Comparison of ENCODE assay signal across 2 cellular contexts in genomic region chr4:58247792-58248191, GRCh38.
TF ChIP-seq lines count a peak whose summit lies in the region.

No MANE protein-coding gene starts in this region.

TF ChIP-seq in WTC11, 78 proteins besides CTCF, POLR2A, EP300 and RAD21 (continued from another document and continues in another):
- TF ChIP-seq, protein P1, sequence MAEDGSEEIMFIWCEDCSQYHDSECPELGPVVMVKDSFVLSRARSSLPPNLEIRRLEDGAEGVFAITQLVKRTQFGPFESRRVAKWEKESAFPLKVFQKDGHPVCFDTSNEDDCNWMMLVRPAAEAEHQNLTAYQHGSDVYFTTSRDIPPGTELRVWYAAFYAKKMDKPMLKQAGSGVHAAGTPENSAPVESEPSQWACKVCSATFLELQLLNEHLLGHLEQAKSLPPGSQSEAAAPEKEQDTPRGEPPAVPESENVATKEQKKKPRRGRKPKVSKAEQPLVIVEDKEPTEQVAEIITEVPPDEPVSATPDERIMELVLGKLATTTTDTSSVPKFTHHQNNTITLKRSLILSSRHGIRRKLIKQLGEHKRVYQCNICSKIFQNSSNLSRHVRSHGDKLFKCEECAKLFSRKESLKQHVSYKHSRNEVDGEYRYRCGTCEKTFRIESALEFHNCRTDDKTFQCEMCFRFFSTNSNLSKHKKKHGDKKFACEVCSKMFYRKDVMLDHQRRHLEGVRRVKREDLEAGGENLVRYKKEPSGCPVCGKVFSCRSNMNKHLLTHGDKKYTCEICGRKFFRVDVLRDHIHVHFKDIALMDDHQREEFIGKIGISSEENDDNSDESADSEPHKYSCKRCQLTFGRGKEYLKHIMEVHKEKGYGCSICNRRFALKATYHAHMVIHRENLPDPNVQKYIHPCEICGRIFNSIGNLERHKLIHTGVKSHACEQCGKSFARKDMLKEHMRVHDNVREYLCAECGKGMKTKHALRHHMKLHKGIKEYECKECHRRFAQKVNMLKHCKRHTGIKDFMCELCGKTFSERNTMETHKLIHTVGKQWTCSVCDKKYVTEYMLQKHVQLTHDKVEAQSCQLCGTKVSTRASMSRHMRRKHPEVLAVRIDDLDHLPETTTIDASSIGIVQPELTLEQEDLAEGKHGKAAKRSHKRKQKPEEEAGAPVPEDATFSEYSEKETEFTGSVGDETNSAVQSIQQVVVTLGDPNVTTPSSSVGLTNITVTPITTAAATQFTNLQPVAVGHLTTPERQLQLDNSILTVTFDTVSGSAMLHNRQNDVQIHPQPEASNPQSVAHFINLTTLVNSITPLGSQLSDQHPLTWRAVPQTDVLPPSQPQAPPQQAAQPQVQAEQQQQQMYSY (CRISPR knock-in tag; IDR thresholded peaks at IDR 0.05) = no peak
- TF ChIP-seq AFF4 (CRISPR knock-in tag; IDR thresholded peaks at IDR 0.05; ENCODE audit: borderline replicate concordance) (no peak), JAZF1 (CRISPR knock-in tag; IDR thresholded peaks at IDR 0.05) (no peak), GRHL2 (CRISPR knock-in tag; IDR thresholded peaks at IDR 0.05; ENCODE audit: insufficient replicate concordance, severe bottlenecking) (no peak), ETV6 (CRISPR knock-in tag; IDR thresholded peaks at IDR 0.05) (no peak), E2F4 (CRISPR knock-in tag; IDR thresholded peaks at IDR 0.05; ENCODE audit: borderline replicate concordance, low read depth) (no peak)
- TF ChIP-seq, protein P2, sequence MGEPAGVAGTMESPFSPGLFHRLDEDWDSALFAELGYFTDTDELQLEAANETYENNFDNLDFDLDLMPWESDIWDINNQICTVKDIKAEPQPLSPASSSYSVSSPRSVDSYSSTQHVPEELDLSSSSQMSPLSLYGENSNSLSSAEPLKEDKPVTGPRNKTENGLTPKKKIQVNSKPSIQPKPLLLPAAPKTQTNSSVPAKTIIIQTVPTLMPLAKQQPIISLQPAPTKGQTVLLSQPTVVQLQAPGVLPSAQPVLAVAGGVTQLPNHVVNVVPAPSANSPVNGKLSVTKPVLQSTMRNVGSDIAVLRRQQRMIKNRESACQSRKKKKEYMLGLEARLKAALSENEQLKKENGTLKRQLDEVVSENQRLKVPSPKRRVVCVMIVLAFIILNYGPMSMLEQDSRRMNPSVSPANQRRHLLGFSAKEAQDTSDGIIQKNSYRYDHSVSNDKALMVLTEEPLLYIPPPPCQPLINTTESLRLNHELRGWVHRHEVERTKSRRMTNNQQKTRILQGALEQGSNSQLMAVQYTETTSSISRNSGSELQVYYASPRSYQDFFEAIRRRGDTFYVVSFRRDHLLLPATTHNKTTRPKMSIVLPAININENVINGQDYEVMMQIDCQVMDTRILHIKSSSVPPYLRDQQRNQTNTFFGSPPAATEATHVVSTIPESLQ (CRISPR knock-in tag; IDR thresholded peaks at IDR 0.05) = no peak

TF ChIP-seq in HepG2, 621 proteins besides CTCF, POLR2A, EP300 and RAD21 (continued from another document):
- TF ChIP-seq ZNF770 (CRISPR knock-in tag; IDR thresholded peaks at IDR 0.05) = no peak
- TF ChIP-seq, protein P3, sequence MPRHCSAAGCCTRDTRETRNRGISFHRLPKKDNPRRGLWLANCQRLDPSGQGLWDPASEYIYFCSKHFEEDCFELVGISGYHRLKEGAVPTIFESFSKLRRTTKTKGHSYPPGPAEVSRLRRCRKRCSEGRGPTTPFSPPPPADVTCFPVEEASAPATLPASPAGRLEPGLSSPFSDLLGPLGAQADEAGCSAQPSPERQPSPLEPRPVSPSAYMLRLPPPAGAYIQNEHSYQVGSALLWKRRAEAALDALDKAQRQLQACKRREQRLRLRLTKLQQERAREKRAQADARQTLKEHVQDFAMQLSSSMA (CRISPR knock-in tag; IDR thresholded peaks at IDR 0.05) = no peak
- TF ChIP-seq, protein P4, sequence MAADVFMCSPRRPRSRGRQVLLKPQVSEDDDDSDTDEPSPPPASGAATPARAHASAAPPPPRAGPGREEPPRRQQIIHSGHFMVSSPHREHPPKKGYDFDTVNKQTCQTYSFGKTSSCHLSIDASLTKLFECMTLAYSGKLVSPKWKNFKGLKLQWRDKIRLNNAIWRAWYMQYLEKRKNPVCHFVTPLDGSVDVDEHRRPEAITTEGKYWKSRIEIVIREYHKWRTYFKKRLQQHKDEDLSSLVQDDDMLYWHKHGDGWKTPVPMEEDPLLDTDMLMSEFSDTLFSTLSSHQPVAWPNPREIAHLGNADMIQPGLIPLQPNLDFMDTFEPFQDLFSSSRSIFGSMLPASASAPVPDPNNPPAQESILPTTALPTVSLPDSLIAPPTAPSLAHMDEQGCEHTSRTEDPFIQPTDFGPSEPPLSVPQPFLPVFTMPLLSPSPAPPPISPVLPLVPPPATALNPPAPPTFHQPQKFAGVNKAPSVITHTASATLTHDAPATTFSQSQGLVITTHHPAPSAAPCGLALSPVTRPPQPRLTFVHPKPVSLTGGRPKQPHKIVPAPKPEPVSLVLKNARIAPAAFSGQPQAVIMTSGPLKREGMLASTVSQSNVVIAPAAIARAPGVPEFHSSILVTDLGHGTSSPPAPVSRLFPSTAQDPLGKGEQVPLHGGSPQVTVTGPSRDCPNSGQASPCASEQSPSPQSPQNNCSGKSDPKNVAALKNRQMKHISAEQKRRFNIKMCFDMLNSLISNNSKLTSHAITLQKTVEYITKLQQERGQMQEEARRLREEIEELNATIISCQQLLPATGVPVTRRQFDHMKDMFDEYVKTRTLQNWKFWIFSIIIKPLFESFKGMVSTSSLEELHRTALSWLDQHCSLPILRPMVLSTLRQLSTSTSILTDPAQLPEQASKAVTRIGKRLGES (CRISPR knock-in tag; IDR thresholded peaks at IDR 0.05; ENCODE audit: borderline replicate concordance) = no peak
- TF ChIP-seq, protein P2 (CRISPR knock-in tag; conservative IDR thresholded peaks at IDR 0.05) = no peak
- TF ChIP-seq, protein P5, sequence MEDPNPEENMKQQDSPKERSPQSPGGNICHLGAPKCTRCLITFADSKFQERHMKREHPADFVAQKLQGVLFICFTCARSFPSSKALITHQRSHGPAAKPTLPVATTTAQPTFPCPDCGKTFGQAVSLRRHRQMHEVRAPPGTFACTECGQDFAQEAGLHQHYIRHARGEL (CRISPR knock-in tag; IDR thresholded peaks at IDR 0.05) = no peak
- no peak for TF ChIP-seq FLYWCH1 (CRISPR knock-in tag; IDR thresholded peaks at IDR 0.05)
- no peak for TF ChIP-seq NFE2 (CRISPR knock-in tag; IDR thresholded peaks at IDR 0.05)
- TF ChIP-seq TBP (CRISPR knock-in tag; IDR thresholded peaks at IDR 0.05) = no peak
- TF ChIP-seq EHMT2 (IDR thresholded peaks at IDR 0.05; ENCODE audit: borderline replicate concordance, low read depth, low read length) = no peak
- no peak for TF ChIP-seq ZNF292 (CRISPR knock-in tag; IDR thresholded peaks at IDR 0.05; ENCODE audit: borderline replicate concordance, low read depth)
- no peak for TF ChIP-seq NR2F6 (IDR thresholded peaks at IDR 0.05)
- TF ChIP-seq NR2F6 (CRISPR knock-in tag; IDR thresholded peaks at IDR 0.05) = no peak
- TF ChIP-seq ZSCAN12 (CRISPR knock-in tag; IDR thresholded peaks at IDR 0.05) = no peak
- TF ChIP-seq ZNF510 (CRISPR knock-in tag; IDR thresholded peaks at IDR 0.05; ENCODE audit: low read depth) = no peak
- TF ChIP-seq ZNF703 (CRISPR knock-in tag; IDR thresholded peaks at IDR 0.05; ENCODE audit: borderline replicate concordance) = no peak
- no peak for TF ChIP-seq JUNB (CRISPR knock-in tag; IDR thresholded peaks at IDR 0.05; ENCODE audit: borderline replicate concordance)
